ENCODE assay signal across 8 cellular contexts in the genomic region with DNA sequence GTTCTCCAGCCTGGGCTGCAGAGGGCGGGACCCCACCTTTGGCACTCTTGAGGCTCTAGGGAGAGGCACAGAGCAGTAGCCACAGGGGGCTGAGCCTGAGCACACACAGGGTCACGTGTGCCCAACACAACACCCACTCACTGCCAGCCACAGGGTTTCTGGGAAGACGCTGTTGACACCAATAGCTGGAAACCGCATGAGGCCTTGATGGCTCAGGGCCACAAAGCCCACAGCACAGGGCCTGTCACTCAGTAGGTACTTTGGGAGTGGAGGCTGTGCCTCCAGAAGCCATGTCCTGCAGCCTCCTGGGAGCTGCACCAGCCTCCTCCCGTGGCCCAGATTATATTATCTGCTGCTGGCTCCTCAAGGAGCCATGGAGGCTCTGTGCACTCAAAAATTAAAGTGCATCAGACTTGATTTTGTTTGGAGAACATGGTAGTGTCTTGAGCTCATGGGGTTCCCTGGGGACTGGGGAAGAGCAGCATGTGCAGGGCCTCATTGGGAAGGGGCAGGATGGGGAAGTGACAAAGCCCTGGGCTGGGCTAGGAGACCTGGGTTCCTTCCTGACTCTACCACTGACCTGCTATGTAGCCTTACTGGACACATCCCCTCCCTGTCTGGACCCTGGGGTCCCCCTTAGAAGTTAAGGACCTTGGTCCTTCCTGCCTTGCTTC. TPM values are rescaled to one million over a fixed set of nuclear protein-coding genes. Genes with fewer than 3 reads are reported as not detected.
DNase-seq lines count a peak whose midpoint lies in the region; ATAC-seq, FAIRE-seq and TF ChIP-seq lines count a peak whose summit lies in the region.

No MANE protein-coding gene starts in this region.

- H3K4me3 ChIP-seq in fibroblast of pulmonary artery (replicated peaks; ENCODE audit: low read depth, low read length) (no peak overlapping the region), skeletal muscle satellite cell (ENCODE audit: low read length) (no peak overlapping the region)

- peak; percentile 23 for DNase-seq in NCI-H510A (lab: John Stamatoyannopoulos, UW)
- peak; percentile 79 for DNase-seq in activated T-cell treated with anti-CD3 and anti-CD28 coated beads for 4 hours
- DNase-seq in fibroblast of pulmonary artery (ENCODE audit: low read depth): peak; percentile 41
- no peak for DNase-seq in inferior parietal cortex (ENCODE audit: extremely low spot score)
- DNase-seq in HTR-8/SVneo (ENCODE audit: insufficient read length, low spot score): no peak

- no peak for TF ChIP-seq CTCF in fibroblast of pulmonary artery (IDR thresholded peaks at IDR 0.05; ENCODE audit: low read length, missing control alignments)

- H3K4me1 ChIP-seq in skeletal muscle satellite cell (ENCODE audit: control insufficient read depth, insufficient read depth, low read length): peaks cover 21% of the 10 kb centered on the region

- no peaks in the 10 kb centered on the region for H3K9me3 ChIP-seq in skeletal muscle satellite cell (replicated peaks; ENCODE audit: low read length)

- H3K4me2 ChIP-seq in skeletal muscle satellite cell (ENCODE audit: low read length): peak overlapping the region; percentile 4

- peak overlapping the region; percentile 23 for H3K9ac ChIP-seq in skeletal muscle satellite cell (ENCODE audit: low read depth, low read length)

- H3K27me3 ChIP-seq in skeletal muscle satellite cell (ENCODE audit: control insufficient read depth, insufficient read depth, low read length): no peaks in the 10 kb centered on the region

- no peak for FAIRE-seq in HTR-8/SVneo (lab: Jason Lieb, UNC)

- peaks cover 40% of the 10 kb centered on the region for H3K36me3 ChIP-seq in skeletal muscle satellite cell (ENCODE audit: insufficient read depth, low read length)

- peak; percentile 71 for ATAC-seq in GM19463 (IDR thresholded peaks at IDR 0.05; ENCODE audit: unreplicated experiment)
- no peak for ATAC-seq in HG02610 (IDR thresholded peaks at IDR 0.05; ENCODE audit: unreplicated experiment)

RNA-seq across cellular contexts. Expression of a gene that starts 12.5 kb away (rescaled TPM):
- total RNA-seq in skeletal muscle satellite cell (2012; rRNA removed): 76.9 and 114 TPM in 2 replicates

Comparison
In these comparisons a context has a peak if more than half of its experiments do, and no peak if none do; other contexts are left out.
1. DNase-seq: peak in NCI-H510A (single experiment), activated T-cell treated with anti-CD3 and anti-CD28 coated beads for 4 hours (single experiment) and fibroblast of pulmonary artery (single experiment); none in inferior parietal cortex (single experiment) and HTR-8/SVneo (single experiment).